In the genomic region with DNA sequence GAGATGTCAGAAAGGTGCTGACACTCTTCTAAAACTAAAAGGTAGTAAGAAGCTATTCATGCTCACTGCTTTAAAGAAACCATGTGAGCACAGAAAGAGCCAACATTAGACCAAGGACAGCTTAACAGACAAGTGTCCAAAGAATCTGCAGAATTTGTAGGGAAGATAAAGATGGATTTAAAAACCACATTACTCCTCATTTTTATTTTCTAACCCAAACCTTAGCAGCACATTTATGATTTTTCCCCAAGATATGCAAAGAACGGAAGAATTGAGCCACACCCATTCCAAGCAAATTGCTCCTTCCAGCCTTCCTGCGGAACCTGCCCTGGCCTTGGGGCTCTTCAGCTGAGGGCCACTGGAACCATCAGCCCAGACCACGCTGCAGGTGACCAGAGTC, we compare ENCODE assay signal across 11 cellular contexts. TPM values are rescaled to one million over a fixed set of nuclear protein-coding genes. Genes with fewer than 3 reads are reported as not detected.
DNase-seq lines count a peak whose midpoint lies in the region; ATAC-seq and TF ChIP-seq lines count a peak whose summit lies in the region.
"Had no signal": no experiment of that assay in that cellular context is flagged by ENCODE, and none has a peak within 500 bp of the region (broad histone marks: within the 10 kb centered on the region; RNA-seq: fewer than 3 reads in every experiment).

No MANE protein-coding gene starts in this region.

- peaks cover 87% of the 10 kb centered on the region for H3K4me1 ChIP-seq in CD8-positive, alpha-beta T cell (ENCODE audit: insufficient read depth, low read length)
- H3K4me1 ChIP-seq in OCI-LY1 (ENCODE audit: insufficient read depth, low read length, severe bottlenecking) (peaks cover 82% of the 10 kb centered on the region), gastrocnemius medialis (peaks cover 58 to 78% of the 10 kb centered on the region in 2 donors)
- H3K4me1 ChIP-seq: Caco-2 had no signal

- H4K20me1 ChIP-seq in OCI-LY1 (ENCODE audit: insufficient read depth, low read length): no peaks in the 10 kb centered on the region

- peaks cover 45% of the 10 kb centered on the region for H3K36me3 Mint-ChIP-seq in CD8-positive, alpha-beta T cell
- H3K36me3 Mint-ChIP-seq in central memory CD8-positive, alpha-beta T cell (ENCODE audit: insufficient read depth): peaks cover 44% of the 10 kb centered on the region
- H3K36me3 Mint-ChIP-seq in chondrocyte (ENCODE audit: low read depth): no peaks in the 10 kb centered on the region

- no peaks in the 10 kb centered on the region for H3K27me3 Mint-ChIP-seq in CD8-positive, alpha-beta T cell (ENCODE audit: low read depth)
- H3K27me3 Mint-ChIP-seq in central memory CD8-positive, alpha-beta T cell: no peaks in the 10 kb centered on the region
- H3K27me3 Mint-ChIP-seq in chondrocyte (ENCODE audit: low read depth): no peaks in the 10 kb centered on the region

- CTCF ChIA-PET in CD8-positive, alpha-beta T cell (lab: Charles Lee): interaction anchor here (0.6 to 1.4 kb wide), 6 partner anchors 17 to 252 kb away, joined by 3 to 4 read pairs (median 3); no protein-coding TSS in a partner anchor

- H3K27me3 ChIP-seq in CD8-positive, alpha-beta T cell (ENCODE audit: insufficient read depth, low read length): no peaks in the 10 kb centered on the region
- H3K27me3 ChIP-seq in OCI-LY1 (ENCODE audit: insufficient read depth, low read length): no peaks in the 10 kb centered on the region
- H3K27me3 ChIP-seq in gastrocnemius medialis: no peaks in the 10 kb centered on the region

- H3K4me3 ChIP-seq in CD8-positive, alpha-beta T cell (ENCODE audit: low read depth, low read length): peak overlapping the region; percentile 8
- H3K4me3 ChIP-seq in OCI-LY1 (ENCODE audit: low read depth, low read length, poor library complexity, severe bottlenecking) (no peak overlapping the region), gastrocnemius medialis (no peak overlapping the region)

- in situ Hi-C loops in gastrocnemius medialis (cut with MboI; ENCODE audit: low sequenced_read_pairs in 4 of 4): no loop called here

- H3K4me3 Mint-ChIP-seq in CD8-positive, alpha-beta T cell: peak overlapping the region; percentile 63
- peak overlapping the region; percentile 75 for H3K4me3 Mint-ChIP-seq in central memory CD8-positive, alpha-beta T cell
- H3K4me3 Mint-ChIP-seq in chondrocyte (ENCODE audit: unreplicated experiment): no peak overlapping the region

- ATAC-seq in CD8-positive, alpha-beta T cell: no peak
- no peak for ATAC-seq in central memory CD8-positive, alpha-beta T cell (replicated peaks; ENCODE audit: extremely low read depth, poor library complexity, severe bottlenecking)
- no peak for ATAC-seq in gastrocnemius medialis

- no peak for TF ChIP-seq POLR2A in gastrocnemius medialis (IDR thresholded peaks at IDR 0.05)

- DNase-seq in CD8-positive, alpha-beta T cell: no peak
- DNase-seq in central memory CD8-positive, alpha-beta T cell (ENCODE audit: low spot score in 2 of 2): no peak
- DNase-seq in gastrocnemius medialis (no peak), 8988T (no peak), chondrocyte (ENCODE audit: low spot score) (no peak), SHP77 (lab: John Stamatoyannopoulos, UW) (no peak)
- DNase-seq: Caco-2, NCI-H1417 treated with DMSO at 0.1 percent for 48 hours, NCI-H510A, substantia nigra had no signal

- peaks cover 7% of the 10 kb centered on the region for H3K36me3 ChIP-seq in CD8-positive, alpha-beta T cell (ENCODE audit: insufficient read depth, low read length)
- peaks cover 48% of the 10 kb centered on the region for H3K36me3 ChIP-seq in OCI-LY1 (ENCODE audit: insufficient read depth, low read length)
- no peaks in the 10 kb centered on the region for H3K36me3 ChIP-seq in gastrocnemius medialis

- POLR2A ChIA-PET in CD8-positive, alpha-beta T cell (lab: Charles Lee): interaction anchor here (0.5 to 8.6 kb wide), 10 partner anchors 9 to 707 kb away, joined by 3 to 63 read pairs (median 4); partner anchors contain the start of gene MBP

- intact Hi-C loops in CD8-positive, alpha-beta T cell (cut with DNase I, micrococcal nuclease): loop anchor here (1.0 to 10.0 kb wide), 4 partner anchors 19 to 281 kb away; partner anchors contain the start of gene ZNF236 (in 1 of the 2)
- intact Hi-C loops in gastrocnemius medialis (cut with DNase I; ENCODE audit: low total_unique reads): no loop called here

- H3K9me3 ChIP-seq in CD8-positive, alpha-beta T cell (ENCODE audit: low read length): no peaks in the 10 kb centered on the region
- H3K9me3 ChIP-seq in OCI-LY1 (ENCODE audit: low read length): no peaks in the 10 kb centered on the region
- H3K9me3 ChIP-seq in gastrocnemius medialis: no peaks in the 10 kb centered on the region
- H3K9me3 ChIP-seq: Caco-2 had no signal

- peak overlapping the region; percentile 94 for H3K27ac Mint-ChIP-seq in CD8-positive, alpha-beta T cell
- peak overlapping the region; percentile 94 for H3K27ac Mint-ChIP-seq in central memory CD8-positive, alpha-beta T cell (ENCODE audit: low read depth)
- no peak overlapping the region for H3K27ac Mint-ChIP-seq in chondrocyte (ENCODE audit: unreplicated experiment)

- H3F3A ChIP-seq in OCI-LY1 (ENCODE audit: insufficient read depth, low read length): peaks cover 10% of the 10 kb centered on the region

- H3K9me2 ChIP-seq in OCI-LY1 (ENCODE audit: low read depth, low read length): no peaks in the 10 kb centered on the region

- H3K9me3 Mint-ChIP-seq in CD8-positive, alpha-beta T cell: no peaks in the 10 kb centered on the region
- H3K9me3 Mint-ChIP-seq in central memory CD8-positive, alpha-beta T cell: no peaks in the 10 kb centered on the region
- no peaks in the 10 kb centered on the region for H3K9me3 Mint-ChIP-seq in chondrocyte (ENCODE audit: low read depth)

- no peak overlapping the region for H2AFZ ChIP-seq in OCI-LY1 (ENCODE audit: low read length)

- no peaks in the 10 kb centered on the region for H3K79me2 ChIP-seq in OCI-LY1 (ENCODE audit: insufficient read depth, low read length)

- no peak overlapping the region for H3K4me2 ChIP-seq in OCI-LY1 (ENCODE audit: low read length)

- peaks cover 97% of the 10 kb centered on the region for H3K4me1 Mint-ChIP-seq in CD8-positive, alpha-beta T cell (ENCODE audit: low read depth)
- H3K4me1 Mint-ChIP-seq in central memory CD8-positive, alpha-beta T cell: peaks cover 91% of the 10 kb centered on the region
- H3K4me1 Mint-ChIP-seq in chondrocyte (ENCODE audit: low read depth): peaks cover 95% of the 10 kb centered on the region

- no peak overlapping the region for H3K9ac ChIP-seq in OCI-LY1 (ENCODE audit: low read length)

- peak overlapping the region; percentile 31 for H3K27ac ChIP-seq in CD8-positive, alpha-beta T cell (ENCODE audit: low read depth, low read length)
- H3K27ac ChIP-seq in OCI-LY1 (ENCODE audit: low read depth, low read length, poor library complexity, severe bottlenecking) (peak overlapping the region; percentile 50), gastrocnemius medialis (peak overlapping the region in 3 of 4 donors; percentile 85 to 100 (median 86))

- TF ChIP-seq CTCF in CD8-positive, alpha-beta T cell (IDR thresholded peaks at IDR 0.05): no peak
- no peak for TF ChIP-seq CTCF in OCI-LY1 (IDR thresholded peaks at IDR 0.05; ENCODE audit: low read length)
- no peak for TF ChIP-seq CTCF in gastrocnemius medialis (IDR thresholded peaks at IDR 0.05 in 4 of 5, conservative IDR thresholded peaks at IDR 0.05 in 1 of 5)
- TF ChIP-seq CTCF in chondrocyte (IDR thresholded peaks at IDR 0.05): no peak

RNA-seq across cellular contexts. Expression of gene MBP, which starts 26.9 kb away (rescaled TPM):
- total RNA-seq in CD8-positive, alpha-beta T cell: 10 to 100 TPM; 67.9 to 70.7 TPM
- 10 to 100 TPM; 28.6 to 55.0 (median 50.4) TPM for total RNA-seq in gastrocnemius medialis
- 8.3 to 15.9 TPM (median 14.0 TPM) in 3 replicates for total RNA-seq in chondrocyte

Comparison
In these comparisons a context has a peak if more than half of its experiments do, and no peak if none do; other contexts are left out.
1. H3K27ac ChIP-seq: peak in every context shown above with its lines; median percentile 86 in gastrocnemius medialis; 50 in OCI-LY1; 31 in CD8-positive, alpha-beta T cell.